ENCODE assay signal across 16 cellular contexts in genomic region chr11:47998345-47998732, GRCh38. TPM values are rescaled to one million over a fixed set of nuclear protein-coding genes. Genes with fewer than 3 reads are reported as not detected.
A peak's percentile ranks its signal among the peaks of the same experiment; 100 is the strongest.
DNase-seq lines count a peak whose midpoint lies in the region; ATAC-seq and TF ChIP-seq lines count a peak whose summit lies in the region.
"Had no signal": no experiment of that assay in that cellular context is flagged by ENCODE, and none has a peak within 500 bp of the region (broad histone marks: within the 10 kb centered on the region; RNA-seq: fewer than 3 reads in every experiment).

No MANE protein-coding gene starts in this region.

- DNase-seq in activated naive CD4-positive, alpha-beta T cell treated with anti-CD3 and anti-CD28 coated beads, Interleukin-2, amount 50 U/mL, for 16 hours = no peak
- DNase-seq in immature natural killer cell = no peak
- no peak for DNase-seq in stimulated activated effector memory CD8-positive, alpha-beta T cell treated with anti-CD3 and anti-CD28 coated beads, Interleukin-12 subunit alpha, Interleukin-12 subunit beta, amount 100 ng/mL, for 72 hours (ENCODE audit: low spot score in 2 of 2)
- no peak for DNase-seq in ovary
- DNase-seq in activated CD8-positive, alpha-beta memory T cell treated with anti-CD3 and anti-CD28 coated beads, Interleukin-2, amount 50 U/mL, for 48 hours = no peak
- DNase-seq in GM23338 (ENCODE audit: low spot score) = no peak
- DNase-seq: dermis blood vessel endothelial cell, DMS153, head of caudate nucleus, MV-4-11 had no signal

- peak overlapping the region; percentile 8 for H3K4me3 Mint-ChIP-seq in activated naive CD4-positive, alpha-beta T cell treated with anti-CD3 and anti-CD28 coated beads, Interleukin-2, amount 50 U/mL, for 24 hours
- peak overlapping the region in 2 of 5 donors; percentile 9 to 11 for H3K4me3 Mint-ChIP-seq in immature natural killer cell
- H3K4me3 Mint-ChIP-seq in stimulated activated effector memory CD8-positive, alpha-beta T cell treated with anti-CD3 and anti-CD28 coated beads, Interleukin-12 subunit alpha, Interleukin-12 subunit beta, amount 100 ng/mL, for 72 hours = no peak overlapping the region
- H3K4me3 Mint-ChIP-seq in GM23338 = no peak overlapping the region

- no peaks in the 10 kb centered on the region for H3K27me3 Mint-ChIP-seq in activated naive CD4-positive, alpha-beta T cell treated with anti-CD3 and anti-CD28 coated beads, Interleukin-2, amount 50 U/mL, for 24 hours
- H3K27me3 Mint-ChIP-seq in immature natural killer cell (ENCODE audit: low read depth in 3 of 3) (peaks cover 7 to 14% (median 12%) of the 10 kb centered on the region in 3 donors), GM23338 (ENCODE audit: insufficient read depth, low read depth, poor library complexity) (peaks cover 4% of the 10 kb centered on the region)

- ATAC-seq in stimulated activated effector memory CD8-positive, alpha-beta T cell treated with anti-CD3 and anti-CD28 coated beads, Interleukin-12 subunit alpha, Interleukin-12 subunit beta, amount 100 ng/mL, for 72 hours = no peak
- ATAC-seq in GM23338 = no peak
- ATAC-seq: esophagus mucosa had no signal

- WGBS in ovary, 3 donors = 93 to 98% (median 95%) methylated on average over 5 of the region's 5 CpGs

- intact Hi-C loops in ovary (cut with DNase I) = no loop called here

- TF ChIP-seq EP300 in ovary (IDR thresholded peaks at IDR 0.05) = no peak

- peaks cover 55% of the 10 kb centered on the region for H3K79me2 ChIP-seq in GM23338 (replicated peaks; ENCODE audit: insufficient read depth)
- H3K79me2 ChIP-seq: parathyroid adenoma had no signal

- H3K9me2 ChIP-seq in GM23338 (ENCODE audit: insufficient read depth) = no peaks in the 10 kb centered on the region

- H3K36me3 Mint-ChIP-seq in activated naive CD4-positive, alpha-beta T cell treated with anti-CD3 and anti-CD28 coated beads, Interleukin-2, amount 50 U/mL, for 24 hours = no peaks in the 10 kb centered on the region
- H3K36me3 Mint-ChIP-seq in immature natural killer cell (no peaks in the 10 kb centered on the region), GM23338 (ENCODE audit: low read depth) (no peaks in the 10 kb centered on the region)
- peaks cover 21% of the 10 kb centered on the region for H3K36me3 Mint-ChIP-seq in stimulated activated effector memory CD8-positive, alpha-beta T cell treated with anti-CD3 and anti-CD28 coated beads, Interleukin-12 subunit alpha, Interleukin-12 subunit beta, amount 100 ng/mL, for 72 hours

- no peaks in the 10 kb centered on the region for H3K9me3 ChIP-seq in ovary

- H2AFZ ChIP-seq in GM23338 = no peak overlapping the region
- H2AFZ ChIP-seq: parathyroid adenoma had no signal

- 0 out of 2 replicates have a peak, but pooled peaks cover 3% of the 10 kb centered on the region for H3F3A ChIP-seq in GM23338 (replicated peaks; ENCODE audit: low read depth)

- TF ChIP-seq POLR2A in ovary (IDR thresholded peaks at IDR 0.05) = no peak

- peaks cover 76% of the 10 kb centered on the region for H3K4me1 Mint-ChIP-seq in activated naive CD4-positive, alpha-beta T cell treated with anti-CD3 and anti-CD28 coated beads, Interleukin-2, amount 50 U/mL, for 24 hours
- H3K4me1 Mint-ChIP-seq in immature natural killer cell (peaks cover 74 to 85% of the 10 kb centered on the region in 2 donors), GM23338 (peaks cover 25% of the 10 kb centered on the region)
- peaks cover 58% of the 10 kb centered on the region for H3K4me1 Mint-ChIP-seq in stimulated activated effector memory CD8-positive, alpha-beta T cell treated with anti-CD3 and anti-CD28 coated beads, Interleukin-12 subunit alpha, Interleukin-12 subunit beta, amount 100 ng/mL, for 72 hours

- no peaks in the 10 kb centered on the region for H4K20me1 ChIP-seq in GM23338 (replicated peaks; ENCODE audit: insufficient read depth)

- no peak overlapping the region for H3K4me2 ChIP-seq in GM23338

- H3K36me3 ChIP-seq in ovary = no peaks in the 10 kb centered on the region
- no peaks in the 10 kb centered on the region for H3K36me3 ChIP-seq in GM23338 (ENCODE audit: insufficient read depth)

- H3K27ac ChIP-seq in VCaP (peak overlapping the region; percentile 83), ovary (no peak overlapping the region), GM23338 (ENCODE audit: low read depth) (no peak overlapping the region)
- H3K27ac ChIP-seq: parathyroid adenoma, RWPE1 had no signal

- H3K4me3 ChIP-seq in ovary (no peak overlapping the region), GM23338 (no peak overlapping the region)

- TF ChIP-seq CTCF in VCaP (conservative IDR thresholded peaks at IDR 0.05) = no peak
- TF ChIP-seq CTCF in ovary (IDR thresholded peaks at IDR 0.05) = no peak
- no peak for TF ChIP-seq CTCF in GM23338 (conservative IDR thresholded peaks at IDR 0.05; ENCODE audit: low read depth in 2 of 2)

- H3K27ac Mint-ChIP-seq in activated naive CD4-positive, alpha-beta T cell treated with anti-CD3 and anti-CD28 coated beads, Interleukin-2, amount 50 U/mL, for 24 hours = peak overlapping the region; percentile 86
- peak overlapping the region; percentile 96 to 99 (median 97) for H3K27ac Mint-ChIP-seq in immature natural killer cell
- peak overlapping the region; percentile 96 for H3K27ac Mint-ChIP-seq in stimulated activated effector memory CD8-positive, alpha-beta T cell treated with anti-CD3 and anti-CD28 coated beads, Interleukin-12 subunit alpha, Interleukin-12 subunit beta, amount 100 ng/mL, for 72 hours
- H3K27ac Mint-ChIP-seq in GM23338 = no peak overlapping the region

- no peaks in the 10 kb centered on the region for H3K27me3 ChIP-seq in ovary
- H3K27me3 ChIP-seq in GM23338 (ENCODE audit: insufficient read depth) = no peaks in the 10 kb centered on the region

- H3K4me1 ChIP-seq in ovary (ENCODE audit: insufficient read depth) (no peaks in the 10 kb centered on the region), GM23338 (ENCODE audit: insufficient read depth) (peaks cover 24% of the 10 kb centered on the region)
- H3K4me1 ChIP-seq: parathyroid adenoma had no signal

- H3K9me3 Mint-ChIP-seq in activated naive CD4-positive, alpha-beta T cell treated with anti-CD3 and anti-CD28 coated beads, Interleukin-2, amount 50 U/mL, for 24 hours = no peaks in the 10 kb centered on the region
- H3K9me3 Mint-ChIP-seq in immature natural killer cell (no peaks in the 10 kb centered on the region), GM23338 (no peaks in the 10 kb centered on the region)
- no peaks in the 10 kb centered on the region for H3K9me3 Mint-ChIP-seq in stimulated activated effector memory CD8-positive, alpha-beta T cell treated with anti-CD3 and anti-CD28 coated beads, Interleukin-12 subunit alpha, Interleukin-12 subunit beta, amount 100 ng/mL, for 72 hours
- H3K9me3 Mint-ChIP-seq: activated T-helper 2 cell treated with anti-CD3 and anti-CD28 coated beads, Interferon-gamma antibody, Interleukin-2, Interleukin-4, amounts not matched to agents 10 μg/mL and 5 μg/mL and 100 μg/mL, durations not matched to agents 14 hours and 24 hours and 36 hours had no signal

TF ChIP-seq in GM23338, 12 proteins besides CTCF, POLR2A, EP300 and RAD21:
- TF ChIP-seq CREB1 (CRISPR knock-in tag; IDR thresholded peaks at IDR 0.05; ENCODE audit: low read depth) (no peak), ETS1 (IDR thresholded peaks at IDR 0.05) (no peak), NANOG (IDR thresholded peaks at IDR 0.05; ENCODE audit: borderline replicate concordance) (no peak), JUNB (IDR thresholded peaks at IDR 0.05; ENCODE audit: unreplicated experiment) (no peak), EZH2phosphoT487 (IDR thresholded peaks at IDR 0.05; ENCODE audit: unreplicated experiment) (no peak), EZH2 (IDR thresholded peaks at IDR 0.05; ENCODE audit: low read depth, unreplicated experiment) (no peak), ZNF331 (CRISPR knock-in tag; IDR thresholded peaks at IDR 0.05; ENCODE audit: low read depth) (no peak)

RNA-seq across cellular contexts. Expression of gene PTPRJ, which starts 18.0 kb away (rescaled TPM):
- polyA plus RNA-seq in immature natural killer cell = 10 to 100 TPM; 10.0 to 19.0 (median 18.0) TPM
- 10 to 100 TPM in 1 of 7 donors, 1 to 10 TPM in 6; 3.3 to 16.1 (median 5.5) TPM for total RNA-seq in ovary
- polyA plus RNA-seq in ovary = 1 to 10 TPM; 1.6 to 6.0 TPM
- total RNA-seq in GM23338 (2014; rRNA removed; shearing (Covaris generic)) = 14.0 and 16.0 TPM in 2 replicates
- polyA plus RNA-seq in GM23338 (2016; fragmentation: Nextera tagmentation; extraction: Ambion mirVana) = 3.8 and 4.2 TPM in 2 replicates
